Comparison of ENCODE assay signal across 1 cellular context in the genomic region with DNA sequence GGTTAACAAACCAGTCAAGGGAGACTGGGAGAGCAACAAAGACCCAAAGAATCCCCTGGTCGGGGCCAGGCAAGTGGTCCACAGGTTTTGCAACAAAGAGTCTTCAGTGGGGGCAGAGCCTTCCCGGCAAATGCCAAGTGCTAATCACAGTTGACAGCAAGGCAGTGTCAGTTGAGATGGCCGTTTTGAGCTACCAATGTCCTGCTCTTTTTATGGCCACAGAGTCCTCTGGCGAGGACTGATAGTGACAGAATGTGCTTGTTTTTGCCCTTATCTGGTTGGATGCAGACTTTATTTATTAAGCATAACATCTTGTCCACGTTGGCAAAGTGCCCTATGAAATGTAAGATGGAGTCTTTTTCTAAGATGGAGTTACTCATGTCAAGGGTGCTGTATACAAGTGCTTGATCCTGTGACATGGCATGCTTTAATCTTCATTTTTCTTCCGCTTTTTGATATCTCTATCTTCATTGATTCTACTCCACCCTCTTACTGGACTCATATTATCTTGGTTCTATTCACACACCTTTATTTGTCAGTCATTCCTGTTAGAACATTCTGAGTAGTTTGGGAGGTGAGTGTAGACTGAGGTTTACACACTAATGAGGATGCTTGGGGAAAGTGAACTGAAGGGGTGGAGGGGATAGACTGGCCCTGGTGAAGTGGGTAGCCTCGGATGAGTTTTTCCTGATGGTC.
A peak's percentile ranks its signal among the peaks of the same experiment; 100 is the strongest.
TF ChIP-seq lines count a peak whose summit lies in the region.

No MANE protein-coding gene starts in this region.

TF ChIP-seq in K562, 482 proteins besides CTCF, POLR2A, EP300 and RAD21 (continued from another document):
- TF ChIP-seq, protein P1, sequence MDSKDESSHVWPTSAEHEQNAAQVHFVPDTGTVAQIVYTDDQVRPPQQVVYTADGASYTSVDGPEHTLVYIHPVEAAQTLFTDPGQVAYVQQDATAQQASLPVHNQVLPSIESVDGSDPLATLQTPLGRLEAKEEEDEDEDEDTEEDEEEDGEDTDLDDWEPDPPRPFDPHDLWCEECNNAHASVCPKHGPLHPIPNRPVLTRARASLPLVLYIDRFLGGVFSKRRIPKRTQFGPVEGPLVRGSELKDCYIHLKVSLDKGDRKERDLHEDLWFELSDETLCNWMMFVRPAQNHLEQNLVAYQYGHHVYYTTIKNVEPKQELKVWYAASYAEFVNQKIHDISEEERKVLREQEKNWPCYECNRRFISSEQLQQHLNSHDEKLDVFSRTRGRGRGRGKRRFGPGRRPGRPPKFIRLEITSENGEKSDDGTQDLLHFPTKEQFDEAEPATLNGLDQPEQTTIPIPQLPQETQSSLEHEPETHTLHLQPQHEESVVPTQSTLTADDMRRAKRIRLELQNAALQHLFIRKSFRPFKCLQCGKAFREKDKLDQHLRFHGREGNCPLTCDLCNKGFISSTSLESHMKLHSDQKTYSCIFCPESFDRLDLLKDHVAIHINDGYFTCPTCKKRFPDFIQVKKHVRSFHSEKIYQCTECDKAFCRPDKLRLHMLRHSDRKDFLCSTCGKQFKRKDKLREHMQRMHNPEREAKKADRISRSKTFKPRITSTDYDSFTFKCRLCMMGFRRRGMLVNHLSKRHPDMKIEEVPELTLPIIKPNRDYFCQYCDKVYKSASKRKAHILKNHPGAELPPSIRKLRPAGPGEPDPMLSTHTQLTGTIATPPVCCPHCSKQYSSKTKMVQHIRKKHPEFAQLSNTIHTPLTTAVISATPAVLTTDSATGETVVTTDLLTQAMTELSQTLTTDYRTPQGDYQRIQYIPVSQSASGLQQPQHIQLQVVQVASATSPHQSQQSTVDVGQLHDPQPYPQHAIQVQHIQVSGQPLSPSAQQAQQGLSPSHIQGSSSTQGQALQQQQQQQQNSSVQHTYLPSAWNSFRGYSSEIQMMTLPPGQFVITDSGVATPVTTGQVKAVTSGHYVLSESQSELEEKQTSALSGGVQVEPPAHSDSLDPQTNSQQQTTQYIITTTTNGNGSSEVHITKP (IDR thresholded peaks at IDR 0.05; ENCODE audit: partially characterized antibody): no peak
- TF ChIP-seq MCM5 (IDR thresholded peaks at IDR 0.05; ENCODE audit: low read depth): no peak
- peak; percentile 92 for TF ChIP-seq SMAD1 (IDR thresholded peaks at IDR 0.05; ENCODE audit: low read depth, low read length, partially characterized antibody)
- TF ChIP-seq NFIC (IDR thresholded peaks at IDR 0.05): peak; percentile 99
- peak; percentile 48; the same call in 1 of the 2 replicates for TF ChIP-seq ZNF24 (IDR thresholded peaks at IDR 0.05)
- TF ChIP-seq RB1 (IDR thresholded peaks at IDR 0.05; ENCODE audit: low read depth): no peak
TF ChIP-seq in K562: peak in this region for 295.
